Comparison of ENCODE assay signal across 9 cellular contexts in genomic region chr4:123390846-123391456, GRCh38. TPM values are rescaled to one million over a fixed set of nuclear protein-coding genes. Genes with fewer than 3 reads are reported as not detected.
DNase-seq lines count a peak whose midpoint lies in the region; ATAC-seq and TF ChIP-seq lines count a peak whose summit lies in the region.
"Had no signal": no experiment of that assay in that cellular context is flagged by ENCODE, and none has a peak within 500 bp of the region (broad histone marks: within the 10 kb centered on the region; RNA-seq: fewer than 3 reads in every experiment).

No MANE protein-coding gene starts in this region.

- no peak overlapping the region for H3K27ac Mint-ChIP-seq in immature natural killer cell
- H3K27ac Mint-ChIP-seq: dendritic cell treated with granulocyte-macrophage colony-stimulating factor and Interleukin-4, amounts not matched to agents 40 ng/mL and 50 ng/mL, for 4 days had no signal

- H3K27me3 ChIP-seq in RWPE2 (ENCODE audit: insufficient read depth, poor library complexity, severe bottlenecking): no peaks in the 10 kb centered on the region

- H3K9me3 ChIP-seq in RWPE2 (ENCODE audit: severe bottlenecking): no peaks in the 10 kb centered on the region

- intact Hi-C loops in head of caudate nucleus (cut with DNase I): loop anchor here (10.0 kb wide), 2 partner anchors 114 to 264 kb away; no protein-coding TSS in a partner anchor
- intact Hi-C loops in cardiac septum (cut with DNase I): no loop called here

- H3K4me1 ChIP-seq in RWPE2 (ENCODE audit: insufficient read depth, poor library complexity, severe bottlenecking): peaks cover 5% of the 10 kb centered on the region

- no peaks in the 10 kb centered on the region for H3K9me3 Mint-ChIP-seq in immature natural killer cell
- H3K9me3 Mint-ChIP-seq: dendritic cell treated with granulocyte-macrophage colony-stimulating factor and Interleukin-4, amounts not matched to agents 40 ng/mL and 50 ng/mL, for 4 days had no signal

- no peaks in the 10 kb centered on the region for H3K36me3 Mint-ChIP-seq in immature natural killer cell

- no peak overlapping the region for H3K4me3 Mint-ChIP-seq in immature natural killer cell
- H3K4me3 Mint-ChIP-seq: dendritic cell treated with granulocyte-macrophage colony-stimulating factor and Interleukin-4, amounts not matched to agents 40 ng/mL and 50 ng/mL, for 4 days had no signal

- no peak overlapping the region for H3K4me3 ChIP-seq in RWPE2 (ENCODE audit: severe bottlenecking)

- peak; percentile 43 to 64 for DNase-seq in AML-193 (lab: John Stamatoyannopoulos, UW)
- DNase-seq in GM20000 (ENCODE audit: low spot score): no peak
- DNase-seq in RWPE2 (ENCODE audit: low spot score): no peak
- peak; percentile 13 to 24 (median 19) for DNase-seq in immature natural killer cell
- no peak for DNase-seq in head of caudate nucleus
- no peak for DNase-seq in nucleus accumbens (lab: John Stamatoyannopoulos, UW)
- no peak for DNase-seq in cardiac septum (ENCODE audit: low spot score)

- peaks cover 0 to 5% (median 2%) of the 10 kb centered on the region in 3 donors for H3K27me3 Mint-ChIP-seq in immature natural killer cell (ENCODE audit: low read depth in 3 of 3)
- H3K27me3 Mint-ChIP-seq: dendritic cell treated with granulocyte-macrophage colony-stimulating factor and Interleukin-4, amounts not matched to agents 40 ng/mL and 50 ng/mL, for 4 days had no signal

- H3K4me1 Mint-ChIP-seq in immature natural killer cell: no peaks in the 10 kb centered on the region

- ATAC-seq in RWPE2 (ENCODE audit: low read depth) (no peak), HG03095 (IDR thresholded peaks at IDR 0.05; ENCODE audit: unreplicated experiment) (no peak)

- H3K27ac ChIP-seq in RWPE2 (ENCODE audit: poor library complexity, severe bottlenecking): no peak overlapping the region

- TF ChIP-seq CTCF in GM20000 (IDR thresholded peaks at IDR 0.05; ENCODE audit: extremely low read depth, missing control alignments) (peak; percentile 26), RWPE2 (IDR thresholded peaks at IDR 0.05; ENCODE audit: poor library complexity, severe bottlenecking) (peak; percentile 88)

- no peaks in the 10 kb centered on the region for H3K36me3 ChIP-seq in RWPE2 (ENCODE audit: low read depth)

RNA-seq across cellular contexts. Expression of gene SPRY1, which starts 5.6 kb away (rescaled TPM):
- 1 to 10 TPM; 5.2 to 6.9 (median 6.0) TPM for polyA plus RNA-seq in immature natural killer cell
- 50.9 TPM for total RNA-seq in cardiac septum

Comparison
In these comparisons a context has a peak if more than half of its experiments do, and no peak if none do; other contexts are left out.
1. DNase-seq: peak in AML-193 (2 of 2) and immature natural killer cell (3 of 3); none in GM20000 (single experiment), RWPE2 (single experiment), head of caudate nucleus (0 of 42), nucleus accumbens (0 of 56) and cardiac septum (single experiment).